In genomic region chr11:17386331-17387084, GRCh38 we compare ENCODE assay signal across 9 cellular contexts. TPM values are rescaled to one million over a fixed set of nuclear protein-coding genes. Genes with fewer than 3 reads are reported as not detected.
DNase-seq lines count a peak whose midpoint lies in the region; ATAC-seq, FAIRE-seq and TF ChIP-seq lines count a peak whose summit lies in the region.
"Had no signal": no experiment of that assay in that cellular context is flagged by ENCODE, and none has a peak within 500 bp of the region (broad histone marks: within the 10 kb centered on the region; RNA-seq: fewer than 3 reads in every experiment).

No MANE protein-coding gene starts in this region.

- TF ChIP-seq RAD21 in HCT116 (IDR thresholded peaks at IDR 0.05; ENCODE audit: low read depth), result peak; percentile 59

- H3K4me2 ChIP-seq in HCT116 (ENCODE audit: low read length) (peak overlapping the region; percentile 23; the same call in 1 of the 2 replicates), endothelial cell of umbilical vein (ENCODE audit: insufficient read depth, low read length) (no peak overlapping the region)

- intact Hi-C loops in HCT116 (cut with micrococcal nuclease), result loop anchor here (5.0 kb wide), 1 partner anchor 346 kb away; the partner anchor contains the start of gene KCNC1
- intact Hi-C loops in activated CD4-positive, alpha-beta T cell treated with anti-CD3 and anti-CD28 coated beads, Interleukin-2, amount 10 ng/mL, durations not matched to agents 24 days and 14 days (cut with micrococcal nuclease), result loop anchor here (10.0 kb wide), 1 partner anchor 348 kb away; the partner anchor contains the start of gene KCNC1
- intact Hi-C loops in endothelial cell of umbilical vein (cut with micrococcal nuclease), result loop anchor here (10.0 kb wide), 1 partner anchor 602 kb away; no protein-coding TSS in a partner anchor
- intact Hi-C loops in aorta (cut with DNase I), result no loop called here

- H2AFZ ChIP-seq in HCT116 (ENCODE audit: low read depth, low read length, poor library complexity, severe bottlenecking) (no peak overlapping the region), endothelial cell of umbilical vein (ENCODE audit: low read depth, low read length) (no peak overlapping the region)

- DNase-seq in NCI-H510A treated with DMSO at 0.1 percent for 48 hours (lab: John Stamatoyannopoulos, UW), result peak; percentile 22
- DNase-seq in NCI-H510A (lab: John Stamatoyannopoulos, UW), result no peak
- peak; percentile 18 for DNase-seq in HCT116 (ENCODE audit: low read depth, low spot score)
- peak; percentile 73 for DNase-seq in NB4 (ENCODE audit: low read depth)
- peak; percentile 87 for DNase-seq in activated CD4-positive, alpha-beta T cell treated with anti-CD3 and anti-CD28 coated beads, Interleukin-2, amount 10 ng/mL, durations not matched to agents 24 days and 14 days
- peak; percentile 31 for DNase-seq in endothelial cell of umbilical vein (ENCODE audit: low read depth, low spot score)
- no peak for DNase-seq in naive B cell
- DNase-seq in aorta, result peak in 1 of 2 donors; percentile 87

- WGBS in aorta, 2 donors, result 55 to 57% methylated on average over 23 of the region's 23 CpGs

- H3K4me3 Mint-ChIP-seq in activated CD4-positive, alpha-beta T cell treated with anti-CD3 and anti-CD28 coated beads, Interleukin-2, amount 10 ng/mL, durations not matched to agents 24 days and 14 days, result no peak overlapping the region
- peak overlapping the region in 3 of 8 donors; percentile 50 to 79 (median 77) for H3K4me3 Mint-ChIP-seq in naive B cell

- H3K9me3 Mint-ChIP-seq in activated CD4-positive, alpha-beta T cell treated with anti-CD3 and anti-CD28 coated beads, Interleukin-2, amount 10 ng/mL, durations not matched to agents 24 days and 14 days, result no peaks in the 10 kb centered on the region
- no peaks in the 10 kb centered on the region for H3K9me3 Mint-ChIP-seq in naive B cell

- H3K27me3 Mint-ChIP-seq in activated CD4-positive, alpha-beta T cell treated with anti-CD3 and anti-CD28 coated beads, Interleukin-2, amount 10 ng/mL, durations not matched to agents 24 days and 14 days, result peaks cover 23% of the 10 kb centered on the region
- peaks cover 6 to 36% (median 22%) of the 10 kb centered on the region in 3 donors for H3K27me3 Mint-ChIP-seq in naive B cell

- TF ChIP-seq CTCF in HCT116 (IDR thresholded peaks at IDR 0.05 in 2 of 3, conservative IDR thresholded peaks at IDR 0.05 in 1 of 3; ENCODE audit: borderline replicate concordance in 1 of 3, insufficient read depth in 1 of 3, low read depth in 2 of 3, low read length in 2 of 3) (peak; percentile 61 to 74 (median 65)), NB4 (IDR thresholded peaks at IDR 0.05; ENCODE audit: low read depth, low read length) (peak; percentile 71), endothelial cell of umbilical vein (IDR thresholded peaks at IDR 0.05; ENCODE audit: extremely low read depth in 1 of 2, insufficient read depth in 1 of 2, low read depth in 1 of 2, low read length in 2 of 2) (peak; percentile 46 to 70)

- H3K36me3 ChIP-seq in HCT116 (ENCODE audit: control insufficient read depth in 1 of 2, insufficient read depth in 2 of 2, low read length in 2 of 2), result no peaks in the 10 kb centered on the region
- no peaks in the 10 kb centered on the region for H3K36me3 ChIP-seq in endothelial cell of umbilical vein (ENCODE audit: control insufficient read depth in 2 of 2, extremely low read depth in 1 of 2, insufficient read depth in 2 of 2, low read length in 2 of 2)
- H3K36me3 ChIP-seq in aorta (ENCODE audit: control insufficient read depth in 1 of 2, insufficient read depth in 2 of 2, low read length in 1 of 2), result no peaks in the 10 kb centered on the region

- no peaks in the 10 kb centered on the region for H3K36me3 Mint-ChIP-seq in activated CD4-positive, alpha-beta T cell treated with anti-CD3 and anti-CD28 coated beads, Interleukin-2, amount 10 ng/mL, durations not matched to agents 24 days and 14 days (ENCODE audit: low read depth)
- no peaks in the 10 kb centered on the region for H3K36me3 Mint-ChIP-seq in naive B cell

- H3K4me1 ChIP-seq in HCT116 (ENCODE audit: control insufficient read depth in 1 of 2, insufficient read depth in 2 of 2, low read length in 2 of 2) (peaks cover 0 to 19% of the 10 kb centered on the region in 2 experiments; a peak in 3 of 4 replicates), endothelial cell of umbilical vein (ENCODE audit: control insufficient read depth, extremely low read depth, insufficient read depth, low read length) (no peaks in the 10 kb centered on the region), aorta (ENCODE audit: control insufficient read depth in 1 of 2, insufficient read depth in 2 of 2, low read length in 2 of 2) (no peaks in the 10 kb centered on the region)

- no peak overlapping the region for H3K4me3 ChIP-seq in HCT116 (replicated peaks in 1 of 2; ENCODE audit: low read depth in 1 of 2, low read length in 2 of 2)
- no peak overlapping the region for H3K4me3 ChIP-seq in NB4 (ENCODE audit: low read depth, low read length)
- no peak overlapping the region for H3K4me3 ChIP-seq in endothelial cell of umbilical vein (replicated peaks in 1 of 3; ENCODE audit: insufficient read depth in 1 of 3, low read depth in 1 of 3, low read length in 3 of 3)
- no peak overlapping the region for H3K4me3 ChIP-seq in aorta (ENCODE audit: low read length in 2 of 2)

- RAD21 ChIA-PET in HCT116 (lab: Charles Lee; ENCODE audit: low non-redundant PET in 1 of 2, low total read pairs in 2 of 2, uncharacterized antibody in 2 of 2, unreplicated experiment in 2 of 2), result interaction anchor here in 1 of 2 experiments (0.9 kb wide), 1 partner anchor 118 kb away, joined by 4 read pairs; no protein-coding TSS in a partner anchor

- H3K9me3 ChIP-seq in HCT116 (ENCODE audit: control insufficient read depth in 1 of 2, insufficient read depth in 1 of 2, low read depth in 1 of 2, low read length in 2 of 2), result no peaks in the 10 kb centered on the region
- no peaks in the 10 kb centered on the region for H3K9me3 ChIP-seq in endothelial cell of umbilical vein (replicated peaks; ENCODE audit: control insufficient read depth, insufficient read depth, low read length)
- H3K9me3 ChIP-seq in aorta (ENCODE audit: control insufficient read depth, low read length), result no peaks in the 10 kb centered on the region

- H3K79me2 ChIP-seq in HCT116 (ENCODE audit: insufficient read depth, low read length), result no peaks in the 10 kb centered on the region
- H3K79me2 ChIP-seq in endothelial cell of umbilical vein (ENCODE audit: control insufficient read depth, insufficient read depth, low read length), result no peaks in the 10 kb centered on the region

- no peak overlapping the region for H3K9ac ChIP-seq in HCT116 (ENCODE audit: low read length)
- no peak overlapping the region for H3K9ac ChIP-seq in endothelial cell of umbilical vein (replicated peaks; ENCODE audit: extremely low read depth, insufficient read depth, low read length)

- CTCF ChIA-PET in HCT116 (lab: Charles Lee) (interaction anchor here (0.7 to 1.2 kb wide), 9 partner anchors 88 to 344 kb away, joined by 3 to 14 read pairs (median 4); no protein-coding TSS in a partner anchor), endothelial cell of umbilical vein (lab: Charles Lee) (interaction anchor here (0.6 to 5.9 kb wide), 12 partner anchors 9 to 157 kb away, joined by 3 to 128 read pairs (median 4); no protein-coding TSS in a partner anchor)

- ATAC-seq in HCT116 (peak; percentile 55), naive B cell (ENCODE audit: low read depth in 2 of 2) (peak; percentile 26 to 32), aorta (ENCODE audit: low FRiP score) (peak; percentile 61)

- dilution Hi-C loops in endothelial cell of umbilical vein (cut with MboI; ENCODE audit: extremely low pct_ligation_motif_present, low sequenced_read_pairs), result no loop called here

- H3K9me1 ChIP-seq in endothelial cell of umbilical vein (replicated peaks; ENCODE audit: control insufficient read depth, extremely low read depth, insufficient read depth, low read length), result no peaks in the 10 kb centered on the region

- H4K20me1 ChIP-seq in HCT116 (ENCODE audit: insufficient read depth) (no peaks in the 10 kb centered on the region), endothelial cell of umbilical vein (replicated peaks; ENCODE audit: control insufficient read depth, extremely low read depth, insufficient read depth, low read length) (no peaks in the 10 kb centered on the region)

- H3K9me2 ChIP-seq in HCT116 (ENCODE audit: insufficient read depth), result no peaks in the 10 kb centered on the region

- H3K4me1 Mint-ChIP-seq in activated CD4-positive, alpha-beta T cell treated with anti-CD3 and anti-CD28 coated beads, Interleukin-2, amount 10 ng/mL, durations not matched to agents 24 days and 14 days, result peaks cover 6% of the 10 kb centered on the region
- peaks cover 8 to 16% (median 9%) of the 10 kb centered on the region in 3 donors for H3K4me1 Mint-ChIP-seq in naive B cell

- peak; percentile 70 for FAIRE-seq in endothelial cell of umbilical vein (lab: Jason Lieb, UNC)

- no TSS peak for BruUV-seq in HCT116 (replicated peaks; lab: Mats Ljungman, UMichigan)
- no TSS peak for BruUV-seq in endothelial cell of umbilical vein (replicated peaks; lab: Mats Ljungman, UMichigan)

- POLR2A ChIA-PET in HCT116 (lab: Charles Lee), result no interaction called here
- POLR2A ChIA-PET in endothelial cell of umbilical vein (lab: Charles Lee), result no interaction called here

- TF ChIP-seq POLR2A in HCT116 (IDR thresholded peaks at IDR 0.05; ENCODE audit: borderline replicate concordance, extremely low read depth, insufficient read depth, insufficient read length) (no peak), NB4 (IDR thresholded peaks at IDR 0.05; ENCODE audit: extremely low read depth, insufficient read length) (no peak), endothelial cell of umbilical vein (IDR thresholded peaks at IDR 0.05; ENCODE audit: low read depth, low read length) (no peak)

- H3K27ac Mint-ChIP-seq in activated CD4-positive, alpha-beta T cell treated with anti-CD3 and anti-CD28 coated beads, Interleukin-2, amount 10 ng/mL, durations not matched to agents 24 days and 14 days, result no peak overlapping the region
- no peak overlapping the region for H3K27ac Mint-ChIP-seq in naive B cell

- no peak overlapping the region; the same call in 1 of the 2 replicates for H3K27ac ChIP-seq in HCT116 (ENCODE audit: low read depth, low read length)
- no peak overlapping the region for H3K27ac ChIP-seq in endothelial cell of umbilical vein (ENCODE audit: insufficient read depth, low read depth, low read length)
- H3K27ac ChIP-seq in aorta (ENCODE audit: low read depth in 1 of 2, low read length in 2 of 2), result no peak overlapping the region
- H3K27ac ChIP-seq: epithelial cell of prostate had no signal

- no peaks in the 10 kb centered on the region for H3K27me3 ChIP-seq in HCT116 (ENCODE audit: insufficient read depth, low read length)
- peaks cover 8 to 13% of the 10 kb centered on the region in 2 experiments for H3K27me3 ChIP-seq in endothelial cell of umbilical vein (ENCODE audit: control insufficient read depth in 2 of 2, insufficient read depth in 2 of 2, low read length in 2 of 2)
- no peaks in the 10 kb centered on the region for H3K27me3 ChIP-seq in aorta (ENCODE audit: control insufficient read depth in 1 of 2, insufficient read depth in 2 of 2, low read length in 1 of 2)

RNA-seq across cellular contexts. Expression of gene KCNJ11, which starts 2.0 kb away (rescaled TPM):
- total RNA-seq in HCT116 (2021; ENCODE audit: unreplicated experiment), result 7.5 TPM
- 6.5 and 8.7 TPM in 2 replicates for polyA plus RNA-seq in HCT116 (2012)
- 0.85 and 1.1 TPM in 2 replicates for total RNA-seq in activated CD4-positive, alpha-beta T cell treated with anti-CD3 and anti-CD28 coated beads, Interleukin-2, amount 10 ng/mL, durations not matched to agents 24 days and 14 days
- not detected in 2 replicates for total RNA-seq in endothelial cell of umbilical vein
- polyA plus RNA-seq in endothelial cell of umbilical vein, result 0.04 TPM in 1 of 2 replicates, not detected in the other
- 0.03 TPM in 1 of 2 replicates, not detected in the other for polyA plus RNA-seq in endothelial cell of umbilical vein (2011; cell fraction: cytosol; rRNA removed)
- 0.10 TPM in 1 of 2 replicates, not detected in the other for polyA plus RNA-seq in endothelial cell of umbilical vein (2011; cell fraction: nucleus; rRNA removed)
- polyA plus RNA-seq in endothelial cell of umbilical vein (2012), result not detected in 2 replicates
- polyA minus RNA-seq in endothelial cell of umbilical vein, result 0.19 and 2.6 TPM in 2 replicates
- polyA minus RNA-seq in endothelial cell of umbilical vein (2011; cell fraction: cytosol; rRNA and poly(A)+ RNA removed), result 2.8 TPM
- not detected in 2 replicates for polyA minus RNA-seq in endothelial cell of umbilical vein (2011; cell fraction: nucleus; rRNA and poly(A)+ RNA removed)
- under 1 TPM in 2 of 6 donors, not detected in 4; 0.49 to 0.67 TPM for polyA plus RNA-seq in naive B cell (ENCODE audit: low read depth in 6 of 6)
- total RNA-seq in aorta, result 1 to 10 TPM; 1.0 to 1.3 TPM
- polyA plus RNA-seq in aorta, result 1 to 10 TPM; 1.6 to 3.8 TPM

RNA-seq across cellular contexts. Expression of gene NCR3LG1, which starts 34.9 kb away (rescaled TPM):
- 1.5 TPM for total RNA-seq in HCT116 (2021; ENCODE audit: unreplicated experiment)
- polyA plus RNA-seq in HCT116 (2012), result 0.66 and 0.87 TPM in 2 replicates
- total RNA-seq in activated CD4-positive, alpha-beta T cell treated with anti-CD3 and anti-CD28 coated beads, Interleukin-2, amount 10 ng/mL, durations not matched to agents 24 days and 14 days, result 4.4 and 4.5 TPM in 2 replicates
- 8.1 and 8.7 TPM in 2 replicates for total RNA-seq in endothelial cell of umbilical vein
- polyA plus RNA-seq in endothelial cell of umbilical vein, result 1.9 and 2.2 TPM in 2 replicates
- polyA plus RNA-seq in endothelial cell of umbilical vein (2011; cell fraction: cytosol; rRNA removed), result 1.8 and 2.2 TPM in 2 replicates
- 8.1 and 8.8 TPM in 2 replicates for polyA plus RNA-seq in endothelial cell of umbilical vein (2011; cell fraction: nucleus; rRNA removed)
- 2.6 and 5.1 TPM in 2 replicates for polyA plus RNA-seq in endothelial cell of umbilical vein (2012)
- 10.1 and 10.4 TPM in 2 replicates for polyA minus RNA-seq in endothelial cell of umbilical vein
- polyA minus RNA-seq in endothelial cell of umbilical vein (2011; cell fraction: cytosol; rRNA and poly(A)+ RNA removed), result 12.4 TPM
- 7.1 and 10.5 TPM in 2 replicates for polyA minus RNA-seq in endothelial cell of umbilical vein (2011; cell fraction: nucleus; rRNA and poly(A)+ RNA removed)
- under 1 TPM in 2 of 6 donors, not detected in 4; 0.19 to 0.20 TPM for polyA plus RNA-seq in naive B cell (ENCODE audit: low read depth in 6 of 6)
- total RNA-seq in aorta, result 1 to 10 TPM; 2.9 to 3.2 TPM
- under 1 TPM; 0.38 to 0.74 TPM for polyA plus RNA-seq in aorta

Comparison
In these comparisons a context has a peak if more than half of its experiments do, and no peak if none do; other contexts are left out.
1. DNase-seq: peak in NCI-H510A treated with DMSO at 0.1 percent for 48 hours (single experiment), HCT116 (single experiment), NB4 (single experiment), activated CD4-positive, alpha-beta T cell treated with anti-CD3 and anti-CD28 coated beads, Interleukin-2, amount 10 ng/mL, durations not matched to agents 24 days and 14 days (single experiment) and endothelial cell of umbilical vein (single experiment); none in NCI-H510A (single experiment) and naive B cell (single experiment).
2. intact Hi-C loops: an anchor here in HCT116 (5.0 kb wide), activated CD4-positive, alpha-beta T cell treated with anti-CD3 and anti-CD28 coated beads, Interleukin-2, amount 10 ng/mL, durations not matched to agents 24 days and 14 days (10.0 kb wide) and endothelial cell of umbilical vein (10.0 kb wide); none called in aorta.
3. Peak in every context shown above with its lines, with median percentiles within 50 percentile points of each other: ATAC-seq and CTCF ChIP-seq.